Comparison of ENCODE assay signal across 17 cellular contexts in the genomic region with DNA sequence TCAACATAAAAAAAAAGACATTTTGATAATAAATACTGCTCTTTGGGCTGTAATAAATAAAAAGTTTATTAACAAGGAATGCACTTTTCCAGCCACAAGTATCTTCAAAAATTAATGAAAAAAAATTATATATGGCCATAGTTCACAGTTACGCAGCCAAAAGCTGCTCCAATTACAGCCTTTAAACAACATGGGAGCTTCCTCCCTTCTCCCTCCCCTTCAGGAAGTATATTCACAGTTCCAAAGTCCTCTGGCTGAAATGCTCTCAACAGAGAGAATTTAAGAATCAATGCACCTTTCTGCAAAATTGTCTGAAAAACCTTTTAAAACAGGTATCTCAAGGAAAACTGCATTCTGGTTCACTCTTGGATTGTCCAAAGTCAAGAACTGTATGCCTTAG. TPM values are rescaled to one million over a fixed set of nuclear protein-coding genes. Genes with fewer than 3 reads are reported as not detected.
DNase-seq lines count a peak whose midpoint lies in the region; ATAC-seq, FAIRE-seq and TF ChIP-seq lines count a peak whose summit lies in the region.
"Had no signal": no experiment of that assay in that cellular context is flagged by ENCODE, and none has a peak within 500 bp of the region (broad histone marks: within the 10 kb centered on the region; RNA-seq: fewer than 3 reads in every experiment).

No MANE protein-coding gene starts in this region.

- H3K4me2 ChIP-seq in skeletal muscle satellite cell (ENCODE audit: low read length) = peak overlapping the region; percentile 98
- no peak overlapping the region for H3K4me2 ChIP-seq in Karpas-422 (ENCODE audit: low read depth, low read length, poor library complexity, severe bottlenecking)
- H3K4me2 ChIP-seq: BLaER1 had no signal

- H3K4me3 ChIP-seq in breast epithelium (peak overlapping the region in 1 of 3 donors; percentile 90), skeletal muscle satellite cell (ENCODE audit: low read length) (no peak overlapping the region), Karpas-422 (ENCODE audit: low read length) (no peak overlapping the region)
- H3K4me3 ChIP-seq: BLaER1 had no signal

- H3K36me3 ChIP-seq in breast epithelium (peaks cover 9% of the 10 kb centered on the region), skeletal muscle satellite cell (ENCODE audit: insufficient read depth, low read length) (peaks cover 64% of the 10 kb centered on the region), Karpas-422 (ENCODE audit: insufficient read depth, low read length) (no peaks in the 10 kb centered on the region)

- no peaks in the 10 kb centered on the region for H3K9me2 ChIP-seq in Karpas-422 (replicated peaks; ENCODE audit: insufficient read depth, low read length)

- ATAC-seq in left colon (peak; percentile 95), GM19324 (IDR thresholded peaks at IDR 0.05; ENCODE audit: low FRiP score, unreplicated experiment) (no peak)
- ATAC-seq: activated CD4-positive, alpha-beta T cell treated with anti-CD3 and anti-CD28 coated beads for 36 hours; activated naive CD4-positive, alpha-beta T cell treated with anti-CD3 and anti-CD28 coated beads, Interleukin-2, amount 50 U/mL, for 72 hours; natural killer cell; psoas muscle had no signal

- H3K79me2 ChIP-seq in Karpas-422 (ENCODE audit: low read length) = no peaks in the 10 kb centered on the region

- H3K9ac ChIP-seq in skeletal muscle satellite cell (ENCODE audit: low read depth, low read length) = no peak overlapping the region
- H3K9ac ChIP-seq in Karpas-422 (ENCODE audit: low read length) = no peak overlapping the region
- H3K9ac ChIP-seq: BLaER1 had no signal

- H3K9me3 ChIP-seq in breast epithelium = no peaks in the 10 kb centered on the region
- H3K9me3 ChIP-seq in skeletal muscle satellite cell (replicated peaks; ENCODE audit: low read length) = no peaks in the 10 kb centered on the region
- no peaks in the 10 kb centered on the region for H3K9me3 ChIP-seq in Karpas-422 (ENCODE audit: low read length)
- H3K9me3 ChIP-seq: BLaER1, psoas muscle had no signal

- no peak for TF ChIP-seq POLR2A in breast epithelium (IDR thresholded peaks at IDR 0.05)

- peaks cover 4 to 8% of the 10 kb centered on the region in 2 donors for H3K4me1 ChIP-seq in breast epithelium
- H3K4me1 ChIP-seq in skeletal muscle satellite cell (ENCODE audit: control insufficient read depth, insufficient read depth, low read length) = peaks cover 33% of the 10 kb centered on the region
- H3K4me1 ChIP-seq in Karpas-422 (ENCODE audit: low read length) = no peaks in the 10 kb centered on the region

- H2AFZ ChIP-seq in Karpas-422 (ENCODE audit: low read length) = no peak overlapping the region

- intact Hi-C loops in breast epithelium (cut with DNase I; ENCODE audit: low total_unique reads) = no loop called here
- intact Hi-C loops in left colon (cut with DNase I, micrococcal nuclease) = loop anchor here in 1 of 2 donors (10.0 kb wide), 1 partner anchor 1159 kb away; no protein-coding TSS in a partner anchor

- no peak for TF ChIP-seq CTCF in breast epithelium (IDR thresholded peaks at IDR 0.05)

- no peaks in the 10 kb centered on the region for H4K20me1 ChIP-seq in Karpas-422 (ENCODE audit: insufficient read depth, low read depth, low read length)

- DNase-seq in LoVo (ENCODE audit: low spot score) (peak; percentile 35), breast epithelium (ENCODE audit: low spot score in 2 of 2) (no peak), left colon (no peak), Karpas-422 (no peak), GM19239 (ENCODE audit: insufficient read length, low spot score) (no peak), NCI-H2171 (lab: John Stamatoyannopoulos, UW) (no peak)
- DNase-seq: activated CD4-positive, alpha-beta T cell treated with anti-CD3 and anti-CD28 coated beads for 36 hours; central memory CD4-positive, alpha-beta T cell; natural killer cell; NCI-H1105; psoas muscle; SHP77 had no signal

- H3K27ac ChIP-seq in breast epithelium (peak overlapping the region; percentile 58 to 75), Karpas-422 (ENCODE audit: low read length) (no peak overlapping the region)
- H3K27ac ChIP-seq: BLaER1, psoas muscle had no signal

- no peak for FAIRE-seq in GM19239 (lab: Jason Lieb, UNC)

- H3K27me3 ChIP-seq in breast epithelium = no peaks in the 10 kb centered on the region
- no peaks in the 10 kb centered on the region for H3K27me3 ChIP-seq in skeletal muscle satellite cell (ENCODE audit: control insufficient read depth, insufficient read depth, low read length)
- H3K27me3 ChIP-seq in Karpas-422 (ENCODE audit: low read length) = no peaks in the 10 kb centered on the region

RNA-seq across cellular contexts. Expression of a gene that starts 5.9 kb away (rescaled TPM):
- total RNA-seq in breast epithelium = 100 to 1,000 TPM in 2 of 3 donors, 10 to 100 TPM in 1; 29.0 to 384 (median 177) TPM
- total RNA-seq in left colon = 10 to 100 TPM; 13.7 to 25.8 TPM
- total RNA-seq in skeletal muscle satellite cell (2012; rRNA removed) = 59.0 and 81.9 TPM in 2 replicates
- total RNA-seq in Karpas-422 (2014; rRNA removed; shearing (Covaris generic); ENCODE audit: low replicate concordance) = not detected in 2 replicates

RNA-seq across cellular contexts. Expression of a gene that starts 37.2 kb away (rescaled TPM):
- total RNA-seq in breast epithelium (1 to 10 TPM; 1.2 to 3.8 (median 1.3) TPM), left colon (under 1 TPM in 1 of 2 donors, not detected in 1; 0.70 TPM)
- not detected in 2 replicates for total RNA-seq in skeletal muscle satellite cell (2012; rRNA removed)
- total RNA-seq in Karpas-422 (2014; rRNA removed; shearing (Covaris generic); ENCODE audit: low replicate concordance) = 17.8 and 21.4 TPM in 2 replicates
- total RNA-seq: activated CD4-positive, alpha-beta T cell treated with anti-CD3 and anti-CD28 coated beads for 36 hours; activated naive CD4-positive, alpha-beta T cell treated with anti-CD3 and anti-CD28 coated beads, Interleukin-2, amount 50 U/mL, for 72 hours; T-helper 2 cell treated with Interferon-gamma antibody and Interleukin-4, amounts not matched to agents 100 ng/mL and 5 ng/mL, for 36 hours had no signal

Comparison
In these comparisons a context has a peak if more than half of its experiments do, and no peak if none do; other contexts are left out.
1. RNA of a gene that starts 5.9 kb away (total RNA-seq): 29.0 to 384 TPM in breast epithelium and 13.7 to 25.8 TPM in left colon; not detected in Karpas-422; every median in the first group is over 10 times any median in the second.